In genomic region chr16:62190426-62190825, GRCh38 we compare ENCODE assay signal across 10 cellular contexts.
DNase-seq lines count a peak whose midpoint lies in the region; ATAC-seq, FAIRE-seq and TF ChIP-seq lines count a peak whose summit lies in the region.
"Had no signal": no experiment of that assay in that cellular context is flagged by ENCODE, and none has a peak within 500 bp of the region (broad histone marks: within the 10 kb centered on the region; RNA-seq: fewer than 3 reads in every experiment).

No MANE protein-coding gene starts in this region.

- TF ChIP-seq POLR2A in H54 (IDR thresholded peaks at IDR 0.05; ENCODE audit: low read depth, low read length): no peak

- no peaks in the 10 kb centered on the region for H3K4me1 ChIP-seq in hepatocyte (ENCODE audit: insufficient read depth)

- H3K4me2 ChIP-seq in hepatocyte: no peak overlapping the region

- H3K4me3 ChIP-seq in hepatocyte: no peak overlapping the region

- no peaks in the 10 kb centered on the region for H3K9me3 ChIP-seq in hepatocyte (ENCODE audit: low read depth)

- H2AFZ ChIP-seq in hepatocyte: no peak overlapping the region

- WGBS in hepatocyte (ENCODE audit: low lambda C conversion rate, missing lambda C conversion rate): 18% methylated on average over 2 of the region's 2 CpGs

- FAIRE-seq in H54 (lab: Jason Lieb, UNC): no peak
- FAIRE-seq: G401.6 had no signal

- H4K20me1 ChIP-seq in hepatocyte (ENCODE audit: insufficient read depth, poor library complexity, severe bottlenecking): no peaks in the 10 kb centered on the region

- no peak for ATAC-seq in HG03520 (IDR thresholded peaks at IDR 0.05; ENCODE audit: unreplicated experiment)

- DNase-seq in RPMI8226: peak; percentile 27
- DNase-seq in hepatocyte (ENCODE audit: low spot score): peak; percentile 69
- DNase-seq in H54 (ENCODE audit: insufficient read length, low spot score): no peak
- no peak for DNase-seq in LoVo (ENCODE audit: low spot score)
- no peak for DNase-seq in GF-D8 (lab: John Stamatoyannopoulos, UW)
- DNase-seq: NCI-H2029 had no signal

- no peaks in the 10 kb centered on the region for H3K27me3 ChIP-seq in hepatocyte

- no peak overlapping the region for H3K27ac ChIP-seq in 22Rv1
- H3K27ac ChIP-seq in hepatocyte: no peak overlapping the region

- H3K79me2 ChIP-seq in hepatocyte: no peaks in the 10 kb centered on the region

- H3K36me3 ChIP-seq in hepatocyte (replicated peaks; ENCODE audit: insufficient read depth, low read depth): no peaks in the 10 kb centered on the region

- no peaks in the 10 kb centered on the region for H3K9me2 ChIP-seq in hepatocyte (replicated peaks; ENCODE audit: insufficient read depth)

- TF ChIP-seq CTCF in 22Rv1 (IDR thresholded peaks at IDR 0.05): peak; percentile 57
- TF ChIP-seq CTCF in GM12874 (IDR thresholded peaks at IDR 0.05; ENCODE audit: insufficient read depth, low read depth, low read length): 0 out of 2 replicates have a peak, but pooled peaks have one; percentile 27
- peak; percentile 81 for TF ChIP-seq CTCF in hepatocyte (IDR thresholded peaks at IDR 0.05; ENCODE audit: poor library complexity)

Comparison
In these comparisons a context has a peak if more than half of its experiments do, and no peak if none do; other contexts are left out.
1. CTCF ChIP-seq: peak in every context shown above with its lines; median percentile 81 in hepatocyte; 57 in 22Rv1; 27 in GM12874.
2. DNase-seq: peak in RPMI8226 (single experiment) and hepatocyte (single experiment); none in H54 (single experiment), LoVo (single experiment) and GF-D8 (single experiment).